Comparison of ENCODE assay signal across 31 cellular contexts in genomic region chrX:33831211-33831610, GRCh38.
DNase-seq lines count a peak whose midpoint lies in the region; ATAC-seq, FAIRE-seq and TF ChIP-seq lines count a peak whose summit lies in the region.
"Had no signal": no experiment of that assay in that cellular context is flagged by ENCODE, and none has a peak within 500 bp of the region (broad histone marks: within the 10 kb centered on the region; RNA-seq: fewer than 3 reads in every experiment).

No MANE protein-coding gene starts in this region.

- no peaks in the 10 kb centered on the region for H3F3A ChIP-seq in PC-9 (ENCODE audit: insufficient read depth, low read depth)

- intact Hi-C loops in MCF 10A (cut with micrococcal nuclease) = no loop called here
- intact Hi-C loops in mammary epithelial cell (cut with micrococcal nuclease) = no loop called here
- intact Hi-C loops in PC-9 (cut with micrococcal nuclease; ENCODE audit: unreplicated experiment) = no loop called here
- intact Hi-C loops in right cardiac atrium (cut with DNase I) = no loop called here

- dilution Hi-C loops in mammary epithelial cell (cut with HindIII; ENCODE audit: low sequenced_read_pairs) = no loop called here

- H3K36me3 ChIP-seq in mammary epithelial cell (ENCODE audit: insufficient read depth, low read length) = no peaks in the 10 kb centered on the region
- no peaks in the 10 kb centered on the region; the same call in 1 of the 2 replicates for H3K36me3 ChIP-seq in PC-9 (ENCODE audit: low read depth)
- H3K36me3 ChIP-seq: BE2C, HAP-1 had no signal

- BruUV-seq in MCF 10A (replicated peaks; lab: Mats Ljungman, UMichigan) = no TSS peak
- BruUV-seq in mammary epithelial cell (replicated peaks; lab: Mats Ljungman, UMichigan) = no TSS peak
- no TSS peak for BruUV-seq in PC-9 (replicated peaks; lab: Mats Ljungman, UMichigan)

- H3K4me3 Mint-ChIP-seq in MCF 10A (ENCODE audit: unreplicated experiment) = peak overlapping the region; percentile 53
- H3K4me3 Mint-ChIP-seq: CD14-positive monocyte; CD8-positive, alpha-beta memory T cell; GM23338; HFFc6; T-helper 2 cell treated with Interferon-gamma antibody and Interleukin-4, amounts not matched to agents 5 μg/mL and 100 μg/mL, for 36 hours had no signal

- ATAC-seq in GM18519 (IDR thresholded peaks at IDR 0.05; ENCODE audit: low FRiP score, unreplicated experiment) (no peak), right cardiac atrium (no peak)
- ATAC-seq: GM23338, Panc1 had no signal

- H3K4me2 ChIP-seq in mammary epithelial cell (ENCODE audit: insufficient read depth, low read depth, low read length) (no peak overlapping the region), PC-9 (peak overlapping the region; percentile 29; the same call in 1 of the 2 replicates)
- H3K4me2 ChIP-seq: GM23338 had no signal

- no peak for TF ChIP-seq CTCF in MCF 10A (IDR thresholded peaks at IDR 0.05; ENCODE audit: unreplicated experiment)
- TF ChIP-seq CTCF in mammary epithelial cell (conservative IDR thresholded peaks at IDR 0.05 in 1 of 2, IDR thresholded peaks at IDR 0.05 in 1 of 2; ENCODE audit: extremely low read depth in 1 of 2, insufficient read depth in 1 of 2, low read depth in 1 of 2, low read length in 2 of 2) = no peak
- TF ChIP-seq CTCF in PC-9 (conservative IDR thresholded peaks at IDR 0.05) = no peak

- H3K27ac ChIP-seq in mammary epithelial cell (ENCODE audit: insufficient read depth, low read depth, low read length) = no peak overlapping the region
- peak overlapping the region; percentile 16; the same call in 1 of the 2 replicates for H3K27ac ChIP-seq in PC-9
- H3K27ac ChIP-seq in right cardiac atrium (ENCODE audit: low read length) = no peak overlapping the region
- H3K27ac ChIP-seq: RWPE1 had no signal

- no peaks in the 10 kb centered on the region for H3K36me3 Mint-ChIP-seq in MCF 10A (ENCODE audit: insufficient read depth, unreplicated experiment)
- H3K36me3 Mint-ChIP-seq: CD14-positive monocyte; CD8-positive, alpha-beta memory T cell had no signal

- H3K4me1 Mint-ChIP-seq in MCF 10A (ENCODE audit: insufficient read depth, unreplicated experiment) = peaks cover 12% of the 10 kb centered on the region
- H3K4me1 Mint-ChIP-seq: CD14-positive monocyte; CD8-positive, alpha-beta memory T cell; GM23338 had no signal

- FAIRE-seq in urothelium cell line (lab: Jason Lieb, UNC) = no peak

- H3K27me3 ChIP-seq in mammary epithelial cell (ENCODE audit: insufficient read depth, low read length) = no peaks in the 10 kb centered on the region
- H3K27me3 ChIP-seq in PC-9 (ENCODE audit: insufficient read depth, low read depth) = no peaks in the 10 kb centered on the region
- no peaks in the 10 kb centered on the region for H3K27me3 ChIP-seq in right cardiac atrium (ENCODE audit: control insufficient read depth, insufficient read depth)
- H3K27me3 ChIP-seq: BE2C had no signal

- peaks cover 23% of the 10 kb centered on the region for H3K9me3 Mint-ChIP-seq in MCF 10A (ENCODE audit: unreplicated experiment)

- in situ Hi-C loops in mammary epithelial cell (cut with MboI; ENCODE audit: low sequenced_read_pairs in 2 of 2) = no loop called here

- H2AFZ ChIP-seq in mammary epithelial cell (ENCODE audit: low read depth, low read length) = no peak overlapping the region
- no peak overlapping the region for H2AFZ ChIP-seq in PC-9
- H2AFZ ChIP-seq: GM23338 had no signal

- H3K9me2 ChIP-seq in PC-9 (ENCODE audit: insufficient read depth) = no peaks in the 10 kb centered on the region

- CTCF ChIA-PET in MCF 10A (lab: Yijun Ruan, JAX) = interaction anchor here (0.8 to 1.0 kb wide), 2 partner anchors 218 to 1422 kb away, joined by 3 to 4 read pairs; no protein-coding TSS in a partner anchor
- CTCF ChIA-PET in mammary epithelial cell (lab: Charles Lee; ENCODE audit: low non-redundant PET) = no interaction called here
- CTCF ChIA-PET in PC-9 (lab: Charles Lee) = interaction anchor here (0.6 kb wide), 1 partner anchor 76 kb away, joined by 4 read pairs; no protein-coding TSS in a partner anchor

- H3K9me3 ChIP-seq in mammary epithelial cell (replicated peaks; ENCODE audit: insufficient read depth, low read length) = peaks cover 4% of the 10 kb centered on the region
- H3K9me3 ChIP-seq in PC-9 (ENCODE audit: insufficient read depth, low read depth) = no peaks in the 10 kb centered on the region
- no peaks in the 10 kb centered on the region for H3K9me3 ChIP-seq in right cardiac atrium (ENCODE audit: control insufficient read depth, low read length)
- H3K9me3 ChIP-seq: BE2C, HAP-1 had no signal

- POLR2A ChIA-PET in MCF 10A (lab: Yijun Ruan, JAX) = interaction anchor here (0.6 to 0.7 kb wide), 3 partner anchors 8 to 692 kb away, joined by 3 to 7 read pairs (median 3); no protein-coding TSS in a partner anchor
- POLR2A ChIA-PET in PC-9 (lab: Charles Lee; ENCODE audit: unreplicated experiment) = no interaction called here

- H4K20me1 ChIP-seq in mammary epithelial cell (ENCODE audit: insufficient read depth, low read length) (no peaks in the 10 kb centered on the region), PC-9 (ENCODE audit: insufficient read depth) (no peaks in the 10 kb centered on the region)

- no peaks in the 10 kb centered on the region for H3K4me1 ChIP-seq in mammary epithelial cell (ENCODE audit: insufficient read depth, low read length)
- peaks cover 10% of the 10 kb centered on the region; the same call in 1 of the 2 replicates for H3K4me1 ChIP-seq in PC-9 (replicated peaks; ENCODE audit: insufficient read depth)
- H3K4me1 ChIP-seq in right cardiac atrium (ENCODE audit: control insufficient read depth, insufficient read depth, low read length) = no peaks in the 10 kb centered on the region
- H3K4me1 ChIP-seq: BE2C, HAP-1 had no signal

- H3K79me2 ChIP-seq in mammary epithelial cell (ENCODE audit: insufficient read depth, low read length) (no peaks in the 10 kb centered on the region), PC-9 (ENCODE audit: low read depth) (0 out of 2 replicates have a peak, but pooled peaks cover 7% of the 10 kb centered on the region)

- H3K9ac ChIP-seq in mammary epithelial cell (ENCODE audit: insufficient read depth, low read length) = no peak overlapping the region

- H3K4me3 ChIP-seq in mammary epithelial cell (replicated peaks in 1 of 3; ENCODE audit: insufficient read depth in 1 of 3, low read depth in 2 of 3, low read length in 3 of 3) (no peak overlapping the region), PC-9 (no peak overlapping the region), right cardiac atrium (ENCODE audit: low read length) (no peak overlapping the region)
- H3K4me3 ChIP-seq: GM23338, HAP-1 had no signal

- DNase-seq in NCI-H1105 treated with DMSO at 0.1 percent for 48 hours (lab: John Stamatoyannopoulos, UW) (peak; percentile 0), NCI-H1105 (lab: John Stamatoyannopoulos, UW) (no peak), MCF 10A (ENCODE audit: unreplicated experiment) (peak; percentile 65), mammary epithelial cell (no peak), PC-9 (peak; percentile 25 to 48), urothelium cell line (ENCODE audit: low spot score) (peak; percentile 0), right cardiac atrium (no peak)
- DNase-seq: 8988T; ACHN; BE2C; CD8-positive, alpha-beta memory T cell; DMS 273 treated with DMSO at 0.1 percent for 48 hours; DND-41; HFFc6; IMR-90; KG1; NCI-H1092 treated with DMSO at 0.1 percent for 48 hours; NCI-H146; NCI-H1930; NCI-H446; NCI-H526 treated with DMSO at 0.1 percent for 48 hours; NK-92 treated with Interleukin-12 subunit alpha and Interleukin-12 subunit beta, amount 100 ng/mL, for 24 hours; SHP77; T-helper 1 cell had no signal

- WGBS in mammary epithelial cell (ENCODE audit: low coverage, missing lambda C conversion rate) = 27% methylated on average over 2 of the region's 2 CpGs
- 30% methylated on average over 2 of the region's 2 CpGs for WGBS in right cardiac atrium

- no peaks in the 10 kb centered on the region for H3K27me3 Mint-ChIP-seq in MCF 10A (ENCODE audit: insufficient read depth, unreplicated experiment)
- H3K27me3 Mint-ChIP-seq: CD8-positive, alpha-beta memory T cell had no signal

- H3K27ac Mint-ChIP-seq in MCF 10A (ENCODE audit: low read depth, unreplicated experiment) = peak overlapping the region; percentile 63
- H3K27ac Mint-ChIP-seq: CD14-positive monocyte; CD8-positive, alpha-beta memory T cell; GM23338; HFFc6; T-helper 2 cell treated with Interferon-gamma antibody and Interleukin-4, amounts not matched to agents 5 μg/mL and 100 μg/mL, for 36 hours had no signal

Comparison
In these comparisons a context has a peak if more than half of its experiments do, and no peak if none do; other contexts are left out.
1. DNase-seq: peak in NCI-H1105 treated with DMSO at 0.1 percent for 48 hours (single experiment), MCF 10A (single experiment), PC-9 (2 of 2) and urothelium cell line (single experiment); none in NCI-H1105 (single experiment), mammary epithelial cell (single experiment) and right cardiac atrium (0 of 3).